ENCODE assay signal across 8 cellular contexts in genomic region chr7:24979863-24980694, GRCh38. TPM values are rescaled to one million over a fixed set of nuclear protein-coding genes. Genes with fewer than 3 reads are reported as not detected.
DNase-seq lines count a peak whose midpoint lies in the region; ATAC-seq and TF ChIP-seq lines count a peak whose summit lies in the region.

OSBPL3 (minus strand) TSS chr7:24980178; CDS start chr7:24892472, 87,706 bp downstream.

- peak; percentile 94 for DNase-seq in GM06990 (ENCODE audit: extremely low read depth, insufficient read length)
- DNase-seq in HFFc6 = peak; percentile 94
- peak; percentile 88 for DNase-seq in NCI-H1048 (lab: John Stamatoyannopoulos, UW)
- DNase-seq in SKM-1 (lab: John Stamatoyannopoulos, UW; ENCODE audit: unreplicated experiment) = peak; percentile 84
- DNase-seq in activated naive CD4-positive, alpha-beta T cell treated with anti-CD3 and anti-CD28 coated beads, Interleukin-2, amount 50 U/mL, for 72 hours (ENCODE audit: low spot score in 2 of 2) = peak; percentile 95
- DNase-seq in head of caudate nucleus = peak; percentile 90 to 98 (median 97)
- peak; percentile 93 to 98 (median 96) for DNase-seq in ovary
- DNase-seq in thyroid gland = peak; percentile 95 to 96

- peak within 1 kb of the TSS; percentile 97 for H3K27ac Mint-ChIP-seq in HFFc6
- H3K27ac Mint-ChIP-seq in activated naive CD4-positive, alpha-beta T cell treated with anti-CD3 and anti-CD28 coated beads, Interleukin-2, amount 50 U/mL, for 72 hours = peak within 1 kb of the TSS; percentile 84 to 98

- intact Hi-C loops in head of caudate nucleus (cut with DNase I) (loop anchor here (5.0 to 10.0 kb wide), 2 partner anchors 85 to 158 kb away; no protein-coding TSS in a partner anchor), ovary (cut with DNase I) (loop anchor here in 3 of 4 donors (2.0 to 10.0 kb wide), 3 partner anchors 75 to 159 kb away; no protein-coding TSS in a partner anchor), thyroid gland (cut with DNase I) (loop anchor here (5.0 to 10.0 kb wide), 3 partner anchors 85 to 153 kb away; no protein-coding TSS in a partner anchor)

- peak; percentile 81 to 85 for ATAC-seq in activated naive CD4-positive, alpha-beta T cell treated with anti-CD3 and anti-CD28 coated beads, Interleukin-2, amount 50 U/mL, for 72 hours

- peaks cover 5% of the 10 kb centered on the region for H3K27me3 Mint-ChIP-seq in HFFc6 (ENCODE audit: insufficient read depth)

- H3K4me3 ChIP-seq in GM06990 (replicated peaks; ENCODE audit: low read depth, low read length) (peak within 1 kb of the TSS; percentile 81), ovary (peak within 1 kb of the TSS; percentile 78), thyroid gland (replicated peaks in 1 of 3) (peak within 1 kb of the TSS; percentile 51 to 72 (median 62))

- 0 to 1% (median 0%) methylated on average over 29 to 81 of the region's 81 CpGs for WGBS in ovary, 3 donors
- WGBS in thyroid gland, 2 donors = 0 to 1% methylated on average over 21 to 30 of the region's 81 CpGs

- no peaks in the 10 kb centered on the region for H3K9me3 Mint-ChIP-seq in HFFc6
- no peaks in the 10 kb centered on the region for H3K9me3 Mint-ChIP-seq in activated naive CD4-positive, alpha-beta T cell treated with anti-CD3 and anti-CD28 coated beads, Interleukin-2, amount 50 U/mL, for 72 hours

- TF ChIP-seq CTCF in GM06990 (IDR thresholded peaks at IDR 0.05; ENCODE audit: insufficient read depth, low read length, poor library complexity, severe bottlenecking) (no peak), HFFc6 (IDR thresholded peaks at IDR 0.05) (no peak), ovary (IDR thresholded peaks at IDR 0.05) (no peak), thyroid gland (IDR thresholded peaks at IDR 0.05) (peak in 1 of 6 experiments; percentile 14)

- H3K4me3 Mint-ChIP-seq in HFFc6 = peak within 1 kb of the TSS; percentile 91

- H3K9me3 ChIP-seq in ovary (no peaks in the 10 kb centered on the region), thyroid gland (no peaks in the 10 kb centered on the region)

- H3K4me1 ChIP-seq in ovary (ENCODE audit: insufficient read depth) (peaks cover 3% of the 10 kb centered on the region), thyroid gland (peaks cover 3 to 16% of the 10 kb centered on the region in 2 donors)

- no peaks in the 10 kb centered on the region for H3K36me3 ChIP-seq in GM06990 (ENCODE audit: control insufficient read depth, insufficient read depth, low read length)
- H3K36me3 ChIP-seq in ovary = no peaks in the 10 kb centered on the region
- H3K36me3 ChIP-seq in thyroid gland = no peaks in the 10 kb centered on the region

- H3K27me3 ChIP-seq in GM06990 (replicated peaks; ENCODE audit: control insufficient read depth, insufficient read depth, low read length) (no peaks in the 10 kb centered on the region), ovary (no peaks in the 10 kb centered on the region), thyroid gland (no peaks in the 10 kb centered on the region)

- H3K4me1 Mint-ChIP-seq in HFFc6 (ENCODE audit: low read depth) = peaks cover 79% of the 10 kb centered on the region

- H3K36me3 Mint-ChIP-seq in HFFc6 (ENCODE audit: low read depth) = peaks cover 19% of the 10 kb centered on the region; the same call in 1 of the 2 replicates
- peaks cover 3 to 17% of the 10 kb centered on the region in 2 donors for H3K36me3 Mint-ChIP-seq in activated naive CD4-positive, alpha-beta T cell treated with anti-CD3 and anti-CD28 coated beads, Interleukin-2, amount 50 U/mL, for 72 hours

- TF ChIP-seq POLR2A in ovary (IDR thresholded peaks at IDR 0.05) (peak; percentile 44), thyroid gland (IDR thresholded peaks at IDR 0.05) (peak; percentile 55 to 91)

- H3K27ac ChIP-seq in ovary = peak within 1 kb of the TSS; percentile 65 to 86
- peak within 1 kb of the TSS; percentile 83 to 97 (median 89) for H3K27ac ChIP-seq in thyroid gland

- TF ChIP-seq EP300 in ovary (IDR thresholded peaks at IDR 0.05) = no peak

RNA-seq across cellular contexts. Expression of gene OSBPL3, which starts in this region (rescaled TPM):
- total RNA-seq in HFFc6 (2021; fragmentation: NEBNext Ultra II Directional; extraction: Animal tissue kit (Norgen Biotek cat#: 25700)) = 10 to 100 TPM; 49.7 to 68.8 (median 63.2) TPM
- 10 to 100 TPM; 42.2 to 52.0 TPM for total RNA-seq in activated naive CD4-positive, alpha-beta T cell treated with anti-CD3 and anti-CD28 coated beads, Interleukin-2, amount 50 U/mL, for 72 hours
- total RNA-seq in ovary (10 to 100 TPM in 6 of 7 donors, 1 to 10 TPM in 1; 8.4 to 29.1 (median 13.7) TPM), thyroid gland (10 to 100 TPM; 22.1 to 41.7 (median 34.3) TPM)
- 10 to 100 TPM in 1 of 2 donors, 1 to 10 TPM in 1; 6.0 to 11.3 TPM for polyA plus RNA-seq in ovary

Comparison
In these comparisons a context has a peak if more than half of its experiments do, and no peak if none do; other contexts are left out.
1. Peak in every context shown above with its lines: DNase-seq, ATAC-seq, H3K4me3 ChIP-seq and H3K27ac ChIP-seq.